Comparison of ENCODE assay signal across 7 cellular contexts in the genomic region with DNA sequence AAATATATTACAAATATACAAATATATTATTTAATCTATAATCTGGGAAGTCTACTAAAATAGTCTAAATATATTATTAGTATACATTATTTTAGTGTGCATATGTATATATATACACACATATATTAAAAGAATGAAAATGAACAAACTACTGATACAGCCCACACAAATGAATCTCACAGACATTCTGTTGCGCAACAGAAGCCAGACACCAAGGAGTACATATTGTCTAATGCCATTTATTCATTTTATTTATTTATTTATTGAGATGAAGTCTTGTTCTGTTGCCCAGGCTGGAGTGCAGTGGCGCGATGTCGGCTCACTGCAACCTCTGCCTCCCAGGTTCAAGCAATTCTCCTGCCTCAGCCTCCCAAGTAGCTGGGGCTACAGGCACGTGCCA. TPM values are rescaled to one million over a fixed set of nuclear protein-coding genes. Genes with fewer than 3 reads are reported as not detected.
DNase-seq lines count a peak whose midpoint lies in the region; ATAC-seq, FAIRE-seq and TF ChIP-seq lines count a peak whose summit lies in the region.
"Not testable (repeated sequence)": the region's sequence is repeated elsewhere in the genome, so short reads cannot be mapped to it uniquely, and the experiment has no call there.

No MANE protein-coding gene starts in this region.

- not testable (repeated sequence) for TF ChIP-seq RAD21 in IMR-90 (IDR thresholded peaks at IDR 0.05; ENCODE audit: low read length); HepG2 (CRISPR knock-in tag; IDR thresholded peaks at IDR 0.05)

- not testable (repeated sequence) for H2AFZ ChIP-seq in IMR-90 (replicated peaks; ENCODE audit: low read length, poor library complexity); HepG2 (ENCODE audit: low read length)

- H3K27me3 ChIP-seq in IMR-90 (ENCODE audit: control insufficient read depth, insufficient read depth, low read length); adrenal gland; bronchial epithelial cell (ENCODE audit: control insufficient read depth, insufficient read depth, low read length); heart left ventricle; HepG2 (ENCODE audit: control insufficient read depth in 1 of 2, insufficient read depth in 2 of 2, low read length in 2 of 2): not testable (repeated sequence)

- not testable (repeated sequence) for H2BK20ac ChIP-seq in IMR-90 (ENCODE audit: low read depth, low read length)

- H2BK5ac ChIP-seq in IMR-90 (ENCODE audit: low read depth, low read length, poor library complexity, severe bottlenecking) = not testable (repeated sequence)

- H3K79me2 ChIP-seq in HepG2 (ENCODE audit: insufficient read depth, low read length) = not testable (repeated sequence)

- H3K56ac ChIP-seq in IMR-90 (ENCODE audit: extremely low read depth, insufficient read depth, low read length) = not testable (repeated sequence)

- H3K4me3 ChIP-seq in IMR-90 (ENCODE audit: insufficient read depth, low read depth, low read length); adrenal gland; bronchial epithelial cell (ENCODE audit: low read depth, low read length); epithelial cell of esophagus (ENCODE audit: low read length); heart left ventricle; HepG2 (replicated peaks in 1 of 3; ENCODE audit: insufficient read depth in 1 of 3, low read depth in 2 of 3, low read length in 3 of 3): not testable (repeated sequence)

- dilution Hi-C loops in IMR-90 (cut with HindIII; ENCODE audit: low sequenced_read_pairs, unreplicated experiment) = not testable (repeated sequence)

- H3K18ac ChIP-seq in IMR-90 (ENCODE audit: low read depth, low read length) = not testable (repeated sequence)

- intact Hi-C loops in IMR-90 (cut with micrococcal nuclease); HepG2 (cut with micrococcal nuclease; ENCODE audit: unreplicated experiment): not testable (repeated sequence)
- intact Hi-C loops in adrenal gland (cut with DNase I) = loop anchor here in 1 of 2 donors (5.0 kb wide), 1 partner anchor 103 kb away; no protein-coding TSS in a partner anchor
- intact Hi-C loops in heart left ventricle (cut with DNase I) = loop anchor here in 4 of 10 donors (5.0 to 10.0 kb wide), 3 partner anchors 100 to 360 kb away; partner anchors contain the start of gene UBE2V1 (in 1 of the 4)

- H3K4me2 ChIP-seq in IMR-90 (ENCODE audit: low read depth, low read length); HepG2 (ENCODE audit: low read depth, low read length): not testable (repeated sequence)

- H3K79me1 ChIP-seq in IMR-90 (ENCODE audit: low read depth in 1 of 2, low read length in 2 of 2) = not testable (repeated sequence)

- TF ChIP-seq EP300 in HepG2 (IDR thresholded peaks at IDR 0.05; ENCODE audit: low read depth in 2 of 2, low read length in 2 of 2); HepG2 (CRISPR knock-in tag; IDR thresholded peaks at IDR 0.05; ENCODE audit: borderline replicate concordance): not testable (repeated sequence)

- H4K5ac ChIP-seq in IMR-90 (ENCODE audit: low read depth, low read length) = not testable (repeated sequence)

- not testable (repeated sequence) for H2BK15ac ChIP-seq in IMR-90 (ENCODE audit: low read depth, low read length)

- H3K4ac ChIP-seq in IMR-90 (ENCODE audit: low read depth, low read length) = not testable (repeated sequence)

- not testable (repeated sequence) for TF ChIP-seq CTCF in IMR-90 (conservative IDR thresholded peaks at IDR 0.05; ENCODE audit: low read depth, low read length); adrenal gland (IDR thresholded peaks at IDR 0.05); bronchial epithelial cell (IDR thresholded peaks at IDR 0.05; ENCODE audit: insufficient read depth, low read length, severe bottlenecking); epithelial cell of esophagus (IDR thresholded peaks at IDR 0.05; ENCODE audit: insufficient read depth, low read depth, low read length, missing control alignments); heart left ventricle (IDR thresholded peaks at IDR 0.05); HepG2 (CRISPR knock-in tag; IDR thresholded peaks at IDR 0.05)

- not testable (repeated sequence) for ATAC-seq in IMR-90 (ENCODE audit: low read depth); heart left ventricle; HepG2

- H3K9me1 ChIP-seq in IMR-90 (ENCODE audit: insufficient read depth, low read length) = not testable (repeated sequence)

- H3K9ac ChIP-seq in IMR-90 (ENCODE audit: low read depth, low read length); HepG2 (ENCODE audit: insufficient read depth, low read depth, low read length): not testable (repeated sequence)

- BruUV-seq in IMR-90 (replicated peaks; lab: Mats Ljungman, UMichigan); HepG2 (replicated peaks; lab: Mats Ljungman, UMichigan): not testable (repeated sequence)

- not testable (repeated sequence) for H3K23ac ChIP-seq in IMR-90 (ENCODE audit: low read depth, low read length)

- FAIRE-seq in bronchial epithelial cell (lab: Jason Lieb, UNC); HepG2 (lab: Jason Lieb, UNC): not testable (repeated sequence)

- H3K9me3 ChIP-seq in IMR-90 (ENCODE audit: control insufficient read depth, insufficient read depth, low read length); adrenal gland (replicated peaks in 1 of 3); heart left ventricle; HepG2 (ENCODE audit: low read length): not testable (repeated sequence)

- H3K27ac ChIP-seq in IMR-90 (ENCODE audit: insufficient read depth, low read length); HepG2 (ENCODE audit: extremely low read length, insufficient read depth, low read length): not testable (repeated sequence)
- H3K27ac ChIP-seq in adrenal gland (peak overlapping the region in 3 of 5 donors; percentile 66 to 87 (median 77)), heart left ventricle (peak overlapping the region in 8 of 12 donors; percentile 1 to 77 (median 33))

- H3K14ac ChIP-seq in IMR-90 (replicated peaks; ENCODE audit: low read depth, low read length) = not testable (repeated sequence)

- TF ChIP-seq POLR2A in IMR-90 (IDR thresholded peaks at IDR 0.05; ENCODE audit: low read depth, low read length); adrenal gland (IDR thresholded peaks at IDR 0.05); heart left ventricle (IDR thresholded peaks at IDR 0.05); HepG2 (IDR thresholded peaks at IDR 0.05; ENCODE audit: insufficient read depth in 1 of 2, low read depth in 2 of 2, low read length in 2 of 2): not testable (repeated sequence)

- WGBS in IMR-90 (ENCODE audit: extremely low coverage in 2 of 2, insufficient read length in 1 of 2), 2 experiments = no CpG with 5 or more reads among the region's 5 CpGs
- 95 to 97% (median 97%) methylated on average over 5 of the region's 5 CpGs for WGBS in adrenal gland, 4 donors
- 91 to 99% (median 95%) methylated on average over 5 of the region's 5 CpGs for WGBS in heart left ventricle, 4 donors
- 82% methylated on average over 5 of the region's 5 CpGs for WGBS in HepG2 (ENCODE audit: low lambda C conversion rate)

- not testable (repeated sequence) for H2BK120ac ChIP-seq in IMR-90 (ENCODE audit: low read depth, low read length)

- POLR2A ChIA-PET in IMR-90 (lab: Charles Lee; ENCODE audit: unreplicated experiment); HepG2 (lab: Yijun Ruan, JAX): not testable (repeated sequence)

- H4K91ac ChIP-seq in IMR-90 (ENCODE audit: insufficient read depth, low read depth, low read length) = not testable (repeated sequence)

- not testable (repeated sequence) for H3K36me3 ChIP-seq in IMR-90 (ENCODE audit: control insufficient read depth, insufficient read depth, low read length); adrenal gland (replicated peaks in 1 of 2); bronchial epithelial cell (ENCODE audit: control insufficient read depth, insufficient read depth, low read length); heart left ventricle; HepG2 (replicated peaks in 1 of 2; ENCODE audit: control insufficient read depth in 1 of 2, insufficient read depth in 2 of 2, low read length in 2 of 2)

- H2AK9ac ChIP-seq in IMR-90 (replicated peaks; ENCODE audit: low read depth, low read length, poor library complexity) = not testable (repeated sequence)

- not testable (repeated sequence) for H2AK5ac ChIP-seq in IMR-90 (ENCODE audit: low read depth, low read length)

- CTCF ChIA-PET in IMR-90 (lab: Yijun Ruan, JAX); HepG2 (lab: Yijun Ruan, JAX; ENCODE audit: low intra/inter-chr PET ratio, low total read pairs): not testable (repeated sequence)

- not testable (repeated sequence) for H3K4me1 ChIP-seq in IMR-90 (ENCODE audit: control insufficient read depth, insufficient read depth, low read length)
- peaks cover 18 to 47% of the 10 kb centered on the region in 2 donors for H3K4me1 ChIP-seq in adrenal gland (replicated peaks in 1 of 2)
- peaks cover 0 to 68% (median 8%) of the 10 kb centered on the region in 12 donors for H3K4me1 ChIP-seq in heart left ventricle
- peaks cover 51% of the 10 kb centered on the region for H3K4me1 ChIP-seq in HepG2 (ENCODE audit: insufficient read depth, low read length)

- H4K8ac ChIP-seq in IMR-90 (ENCODE audit: low read depth in 2 of 2, low read length in 2 of 2) = not testable (repeated sequence)

- in situ Hi-C loops in IMR-90 (cut with MboI; ENCODE audit: low sequenced_read_pairs); HepG2 (cut with HindIII; ENCODE audit: extremely low pct_ligation_motif_present, low pct_unique_long_range_greater_than_20kb): not testable (repeated sequence)

- DNase-seq in IMR-90; adrenal gland; heart left ventricle; HepG2 (ENCODE audit: low spot score): not testable (repeated sequence)
- peak; percentile 15 for DNase-seq in NOMO-1 treated with DMSO at 0.1 percent for 48 hours (lab: John Stamatoyannopoulos, UW; ENCODE audit: unreplicated experiment)
- DNase-seq in bronchial epithelial cell (ENCODE audit: low read depth) = peak; percentile 29
- peak; percentile 48 for DNase-seq in epithelial cell of esophagus (ENCODE audit: low read depth)

- not testable (repeated sequence) for H4K20me1 ChIP-seq in IMR-90 (ENCODE audit: insufficient read depth, low read length); HepG2 (ENCODE audit: insufficient read depth, low read length)

RNA-seq across cellular contexts. Expression of gene PTPN1, which starts 35.8 kb away (rescaled TPM):
- total RNA-seq in IMR-90 (2012; rRNA removed) (31.7 and 38.0 TPM in 2 replicates), adrenal gland (10 to 100 TPM; 31.0 to 49.2 (median 36.3) TPM), bronchial epithelial cell (18.4 and 29.6 TPM in 2 replicates), heart left ventricle (10 to 100 TPM; 24.2 to 63.3 (median 32.0) TPM), HepG2 (2016; rRNA removed; fragmentation: Illumina TruSeq; extraction: Trizol) (33.3 and 37.2 TPM in 2 replicates)
- polyA plus RNA-seq in IMR-90 (2012; rRNA removed) (37.1 and 37.4 TPM in 2 replicates), adrenal gland (10 to 100 TPM; 17.0 to 49.0 (median 24.5) TPM), heart left ventricle (10 to 100 TPM; 18.5 to 93.8 TPM), HepG2 (2011; rRNA removed) (16.8 and 17.7 TPM in 2 replicates)
- 27.3 and 29.6 TPM in 2 replicates for polyA plus RNA-seq in IMR-90 (2012; cell fraction: cytosol; rRNA removed)
- polyA plus RNA-seq in IMR-90 (2012; cell fraction: nucleus; rRNA removed; ENCODE audit: low replicate concordance) = 35.3 and 62.9 TPM in 2 replicates
- total RNA-seq in HepG2 (2016; cell fraction: cytosol; rRNA removed; fragmentation: Illumina TruSeq; extraction: Trizol; ENCODE audit: low read depth) = 4.1 and 4.3 TPM in 2 replicates
- total RNA-seq in HepG2 (2016; cell fraction: insoluble cytoplasmic fraction; rRNA removed; fragmentation: Illumina TruSeq; extraction: Trizol) = 31.0 and 34.8 TPM in 2 replicates
- total RNA-seq in HepG2 (2016; cell fraction: membrane; rRNA removed; fragmentation: Illumina TruSeq; extraction: Trizol) = 16.1 and 17.5 TPM in 2 replicates
- 22.9 and 26.4 TPM in 2 replicates for total RNA-seq in HepG2 (2016; cell fraction: nucleus; rRNA removed; fragmentation: Illumina TruSeq; extraction: Trizol)
- polyA plus RNA-seq in HepG2 (2011; cell fraction: cytosol; rRNA removed) = 14.7 and 18.4 TPM in 2 replicates
- 21.4 and 23.7 TPM in 2 replicates for polyA plus RNA-seq in HepG2 (2011; cell fraction: nucleus; rRNA removed)
- 20.9 and 24.3 TPM in 2 replicates for polyA plus RNA-seq in HepG2 (2012)
- polyA plus RNA-seq in HepG2 (2016; cell fraction: cytosol; fragmentation: Illumina TruSeq; extraction: Trizol; ENCODE audit: low read depth) = 2.4 and 2.5 TPM in 2 replicates
- polyA plus RNA-seq in HepG2 (2016; cell fraction: insoluble cytoplasmic fraction; fragmentation: Illumina TruSeq; extraction: Trizol; ENCODE audit: low read depth) = 33.0 and 39.3 TPM in 2 replicates
- 9.4 and 10.0 TPM in 2 replicates for polyA plus RNA-seq in HepG2 (2016; cell fraction: membrane; fragmentation: Illumina TruSeq; extraction: Trizol; ENCODE audit: low read depth)
- polyA plus RNA-seq in HepG2 (2016; cell fraction: nucleus; fragmentation: Illumina TruSeq; extraction: Trizol; ENCODE audit: insufficient read depth, low read depth) = 31.1 and 31.8 TPM in 2 replicates
- 27.4 and 30.1 TPM in 2 replicates for polyA minus RNA-seq in HepG2 (2011; rRNA and poly(A)+ RNA removed; ENCODE audit: low replicate concordance)
- 12.4 and 15.0 TPM in 2 replicates for polyA minus RNA-seq in HepG2 (2011; cell fraction: cytosol; rRNA and poly(A)+ RNA removed)
- 23.0 and 24.9 TPM in 2 replicates for polyA minus RNA-seq in HepG2 (2011; cell fraction: nucleus; rRNA and poly(A)+ RNA removed)
